Comparison of ENCODE assay signal across 24 cellular contexts in the genomic region with DNA sequence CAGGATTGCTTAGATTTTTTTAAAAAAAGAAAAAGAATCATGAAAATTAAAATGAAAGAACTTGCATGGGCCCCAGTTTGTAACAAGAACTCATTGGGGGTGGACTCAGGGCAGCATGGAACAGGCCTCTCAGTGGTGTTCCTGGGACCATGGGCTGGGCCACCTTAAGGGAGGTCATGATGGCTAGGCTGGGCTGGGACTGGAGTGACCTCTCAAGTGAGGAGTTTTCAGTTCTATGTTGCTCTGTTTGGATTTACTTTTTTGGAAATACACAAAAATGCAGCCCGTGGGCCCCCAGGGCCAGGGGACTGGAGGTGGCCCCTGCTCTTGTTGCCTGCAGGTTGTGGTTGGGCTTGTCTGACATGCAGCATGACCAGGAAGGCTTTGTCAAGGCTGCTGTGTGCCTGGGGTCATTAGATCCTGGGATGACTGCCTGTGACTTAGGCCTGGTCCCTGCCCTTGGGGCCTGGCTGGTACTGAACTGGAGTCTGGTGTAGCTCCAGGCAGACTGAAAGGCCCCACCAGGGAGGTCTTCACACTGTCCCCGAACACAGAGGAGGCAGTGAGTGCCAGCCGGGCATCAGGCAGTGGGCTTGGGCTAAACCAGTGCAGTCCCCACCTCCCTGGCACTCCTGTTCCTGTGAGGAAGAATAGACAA.
"Had no signal": no experiment of that assay in that cellular context is flagged by ENCODE, and none has a peak within 500 bp of the region (broad histone marks: within the 10 kb centered on the region; RNA-seq: fewer than 3 reads in every experiment).

No MANE protein-coding gene starts in this region.

- ATAC-seq: activated CD8-positive, alpha-beta T cell treated with anti-CD3 and anti-CD28 coated beads, Interleukin-2, amount 10 ng/mL, durations not matched to agents 7 days and 5 days; gastroesophageal sphincter; left cardiac atrium; mucosa of descending colon; stimulated activated naive CD8-positive, alpha-beta T cell treated with anti-CD3 and anti-CD28 coated beads, Interleukin-15, Interleukin-2, amounts not matched to agents 100 U/mL and 50 U/mL, for 24 hours had no signal

- H3K27me3 Mint-ChIP-seq: activated CD4-positive, alpha-beta T cell treated with anti-CD3 and anti-CD28 coated beads, Interleukin-2, amount 10 ng/mL, durations not matched to agents 7 days and 5 days; activated naive CD8-positive, alpha-beta T cell had no signal

- H3K27ac Mint-ChIP-seq: activated CD4-positive, alpha-beta T cell treated with anti-CD3 and anti-CD28 coated beads, Interleukin-2, amount 10 ng/mL, durations not matched to agents 7 days and 5 days; activated CD8-positive, alpha-beta T cell treated with anti-CD3 and anti-CD28 coated beads, Interleukin-2, amount 10 ng/mL, durations not matched to agents 7 days and 5 days; activated naive CD8-positive, alpha-beta T cell; activated T-helper 1 cell treated with anti-CD3 and anti-CD28 coated beads, Interleukin-12 subunit alpha, Interleukin-12 subunit beta, Interleukin-2, Interleukin-4 antibody, amounts not matched to agents 30 ng/mL and 10 ng/mL and 1 ng/mL, durations not matched to agents 14 hours and 24 hours and 36 hours; endodermal cell; T-helper 2 cell treated with Interferon-gamma antibody and Interleukin-4, amounts not matched to agents 5 μg/mL and 100 μg/mL, for 36 hours had no signal

- DNase-seq: activated CD4-positive, alpha-beta T cell treated with anti-CD3 and anti-CD28 coated beads, Interleukin-2, amount 10 ng/mL, durations not matched to agents 7 days and 5 days; activated CD4-positive, CD25-positive, alpha-beta regulatory T cell treated with anti-CD3 and anti-CD28 coated beads, Interleukin-2, amount 50 U/mL, for 72 hours; activated CD8-positive, alpha-beta T cell treated with anti-CD3 and anti-CD28 coated beads, Interleukin-2, amount 10 ng/mL, durations not matched to agents 7 days and 5 days; activated naive CD4-positive, alpha-beta T cell; adrenal gland; cerebellar nuclear complex; cortex of kidney; islet precursor cell; left cardiac atrium; mesenchymal stem cell; mucosa of descending colon; stimulated activated CD4-positive, alpha-beta T cell treated with anti-CD3 and anti-CD28 coated beads, Interleukin-4, amount 100 ng/mL, for 1 hour; stimulated activated naive CD8-positive, alpha-beta T cell treated with anti-CD3 and anti-CD28 coated beads, Interleukin-15, Interleukin-2, amounts not matched to agents 100 U/mL and 50 U/mL, for 24 hours; upper lobe of left lung had no signal

- H3K36me3 ChIP-seq: adrenal gland, breast epithelium, gastroesophageal sphincter, heart left ventricle, upper lobe of left lung had no signal

- H3K27me3 ChIP-seq: adrenal gland, breast epithelium, gastroesophageal sphincter, heart left ventricle, upper lobe of left lung had no signal

- H3K4me3 Mint-ChIP-seq: activated CD4-positive, alpha-beta T cell treated with anti-CD3 and anti-CD28 coated beads, Interleukin-2, amount 10 ng/mL, durations not matched to agents 7 days and 5 days; activated CD8-positive, alpha-beta T cell treated with anti-CD3 and anti-CD28 coated beads, Interleukin-2, amount 10 ng/mL, durations not matched to agents 7 days and 5 days; activated naive CD8-positive, alpha-beta T cell; activated T-helper 1 cell treated with anti-CD3 and anti-CD28 coated beads, Interleukin-12 subunit alpha, Interleukin-12 subunit beta, Interleukin-2, Interleukin-4 antibody, amounts not matched to agents 30 ng/mL and 10 ng/mL and 1 ng/mL, durations not matched to agents 14 hours and 24 hours and 36 hours; endodermal cell; T-helper 2 cell treated with Interferon-gamma antibody and Interleukin-4, amounts not matched to agents 5 μg/mL and 100 μg/mL, for 36 hours had no signal

- H3K9me3 Mint-ChIP-seq: activated CD4-positive, alpha-beta T cell treated with anti-CD3 and anti-CD28 coated beads, Interleukin-2, amount 10 ng/mL, durations not matched to agents 7 days and 5 days; activated T-helper 1 cell treated with anti-CD3 and anti-CD28 coated beads, Interleukin-12 subunit alpha, Interleukin-12 subunit beta, Interleukin-2, Interleukin-4 antibody, amounts not matched to agents 30 ng/mL and 10 ng/mL and 1 ng/mL, durations not matched to agents 14 hours and 24 hours and 36 hours; endodermal cell; T-helper 2 cell treated with Interferon-gamma antibody and Interleukin-4, amounts not matched to agents 5 μg/mL and 100 μg/mL, for 36 hours had no signal

- H3K27ac ChIP-seq: adrenal gland, breast epithelium, epithelial cell of prostate, gastroesophageal sphincter, heart left ventricle, upper lobe of left lung, VCaP had no signal

- H3K4me1 ChIP-seq: adrenal gland, breast epithelium, upper lobe of left lung had no signal

- H3K36me3 Mint-ChIP-seq: activated naive CD8-positive, alpha-beta T cell had no signal

- H3K4me1 Mint-ChIP-seq: activated CD4-positive, alpha-beta T cell treated with anti-CD3 and anti-CD28 coated beads, Interleukin-2, amount 10 ng/mL, durations not matched to agents 7 days and 5 days; endodermal cell had no signal

- H3K4me3 ChIP-seq: adrenal gland, breast epithelium, gastroesophageal sphincter, heart left ventricle, mucosa of descending colon, upper lobe of left lung had no signal

- FAIRE-seq: astrocyte had no signal
